In genomic region chr22:47071812-47072641, GRCh38 we compare ENCODE assay signal across 19 cellular contexts.
A peak's percentile ranks its signal among the peaks of the same experiment; 100 is the strongest.
DNase-seq lines count a peak whose midpoint lies in the region; ATAC-seq and TF ChIP-seq lines count a peak whose summit lies in the region.
"Had no signal": no experiment of that assay in that cellular context is flagged by ENCODE, and none has a peak within 500 bp of the region (broad histone marks: within the 10 kb centered on the region; RNA-seq: fewer than 3 reads in every experiment).

No MANE protein-coding gene starts in this region.

- H3K4me3 ChIP-seq in endodermal cell (ENCODE audit: low read length) = no peak overlapping the region
- H3K4me3 ChIP-seq in neural progenitor cell = no peak overlapping the region
- H3K4me3 ChIP-seq in GM23338 = no peak overlapping the region

- H3K27me3 Mint-ChIP-seq in endodermal cell (ENCODE audit: insufficient read depth) (no peaks in the 10 kb centered on the region), neural progenitor cell (ENCODE audit: insufficient read depth, low read depth) (peaks cover 3% of the 10 kb centered on the region), GM23338 (ENCODE audit: insufficient read depth, low read depth, poor library complexity) (peaks cover 4% of the 10 kb centered on the region)

- H3F3A ChIP-seq in neural progenitor cell (ENCODE audit: low read depth) (peaks cover 15% of the 10 kb centered on the region), GM23338 (replicated peaks; ENCODE audit: low read depth) (no peaks in the 10 kb centered on the region)

- H3K27ac ChIP-seq in endodermal cell (ENCODE audit: low read depth, low read length) = peak overlapping the region; percentile 82
- no peak overlapping the region for H3K27ac ChIP-seq in neural progenitor cell
- no peak overlapping the region for H3K27ac ChIP-seq in GM23338 (ENCODE audit: low read depth)

- H4K20me1 ChIP-seq in neural progenitor cell (ENCODE audit: low read depth) (no peaks in the 10 kb centered on the region), GM23338 (replicated peaks; ENCODE audit: insufficient read depth) (no peaks in the 10 kb centered on the region)

- H3K4me3 Mint-ChIP-seq in endodermal cell = no peak overlapping the region
- H3K4me3 Mint-ChIP-seq in neural progenitor cell = no peak overlapping the region
- H3K4me3 Mint-ChIP-seq in GM23338 = no peak overlapping the region
- H3K4me3 Mint-ChIP-seq: CD8-positive, alpha-beta T cell had no signal

- H3K27ac Mint-ChIP-seq in endodermal cell = peak overlapping the region; percentile 62
- H3K27ac Mint-ChIP-seq in neural progenitor cell = peak overlapping the region; percentile 28
- H3K27ac Mint-ChIP-seq in GM23338 = no peak overlapping the region
- H3K27ac Mint-ChIP-seq: CD8-positive, alpha-beta T cell had no signal

- H3K36me3 Mint-ChIP-seq in endodermal cell (ENCODE audit: low read depth) = peaks cover 28% of the 10 kb centered on the region
- peaks cover 3% of the 10 kb centered on the region for H3K36me3 Mint-ChIP-seq in neural progenitor cell
- H3K36me3 Mint-ChIP-seq in GM23338 (ENCODE audit: low read depth) = no peaks in the 10 kb centered on the region

- H3K4me1 Mint-ChIP-seq in endodermal cell (no peaks in the 10 kb centered on the region), neural progenitor cell (peaks cover 33% of the 10 kb centered on the region), GM23338 (peaks cover 5% of the 10 kb centered on the region; the same call in 1 of the 3 replicates)

- no peak; the same call in 2 of the 3 replicates for ATAC-seq in GM23338
- ATAC-seq: CD8-positive, alpha-beta T cell; Right ventricle myocardium inferior had no signal

- H3K4me2 ChIP-seq in neural progenitor cell (no peak overlapping the region), GM23338 (no peak overlapping the region)

- H3K9me2 ChIP-seq in GM23338 (ENCODE audit: insufficient read depth) = no peaks in the 10 kb centered on the region

- H3K27me3 ChIP-seq in endodermal cell (ENCODE audit: control insufficient read depth, insufficient read depth, low read length, poor library complexity, severe bottlenecking) (no peaks in the 10 kb centered on the region), neural progenitor cell (no peaks in the 10 kb centered on the region), GM23338 (ENCODE audit: insufficient read depth) (no peaks in the 10 kb centered on the region)

- H3K9me3 ChIP-seq in endodermal cell (ENCODE audit: control insufficient read depth, low read length) (peaks cover 26% of the 10 kb centered on the region), neural progenitor cell (ENCODE audit: low read depth) (peaks cover 2% of the 10 kb centered on the region)

- H3K4me1 ChIP-seq in endodermal cell (ENCODE audit: control insufficient read depth, insufficient read depth, low read length) (no peaks in the 10 kb centered on the region), neural progenitor cell (peaks cover 21% of the 10 kb centered on the region), GM23338 (ENCODE audit: insufficient read depth) (no peaks in the 10 kb centered on the region)

- peaks cover 26% of the 10 kb centered on the region for H3K9me3 Mint-ChIP-seq in endodermal cell
- H3K9me3 Mint-ChIP-seq in neural progenitor cell = peaks cover 13% of the 10 kb centered on the region
- H3K9me3 Mint-ChIP-seq in GM23338 = peaks cover 8% of the 10 kb centered on the region

- DNase-seq in activated effector memory CD4-positive, alpha-beta T cell treated with anti-CD3 and anti-CD28 coated beads, Interleukin-2, amount 50 U/mL, for 16 hours = peak; percentile 44
- DNase-seq in activated effector memory CD4-positive, alpha-beta T cell treated with Interleukin-2 at 50 U/mL for 16 hours = no peak
- DNase-seq in endodermal cell = no peak
- DNase-seq in neural progenitor cell (ENCODE audit: low spot score) = no peak
- DNase-seq in DMS 273 treated with DMSO at 0.1 percent for 48 hours (lab: John Stamatoyannopoulos, UW) = no peak
- no peak for DNase-seq in effector CD8-positive, alpha-beta T cell (lab: John Stamatoyannopoulos, UW)
- DNase-seq in GM23338 (ENCODE audit: low spot score) = no peak
- DNase-seq: 8988T; AML-193; C1 segment of cervical spinal cord; CD8-positive, alpha-beta T cell; DMS53; GF-D8; Kasumi-1; NCI-H187; NCI-H446 treated with DMSO at 0.1 percent for 48 hours; NCI-H526 treated with DMSO at 0.1 percent for 48 hours; OCI-M1 had no signal

- H2AFZ ChIP-seq in neural progenitor cell (replicated peaks) (no peak overlapping the region), GM23338 (no peak overlapping the region)

- H3K9ac ChIP-seq in endodermal cell (ENCODE audit: extremely low read depth, low read length, poor library complexity, severe bottlenecking) = no peak overlapping the region
- H3K9ac ChIP-seq in neural progenitor cell = no peak overlapping the region

- H3K36me3 ChIP-seq in endodermal cell (ENCODE audit: control insufficient read depth, insufficient read depth, low read length) = peaks cover 5% of the 10 kb centered on the region
- no peaks in the 10 kb centered on the region for H3K36me3 ChIP-seq in neural progenitor cell
- no peaks in the 10 kb centered on the region for H3K36me3 ChIP-seq in GM23338 (ENCODE audit: insufficient read depth)

- H3K79me2 ChIP-seq in neural progenitor cell (ENCODE audit: low read depth) (peaks cover 16% of the 10 kb centered on the region), GM23338 (replicated peaks; ENCODE audit: insufficient read depth) (no peaks in the 10 kb centered on the region; the same call in 1 of the 2 replicates)

- TF ChIP-seq CTCF in endodermal cell (conservative IDR thresholded peaks at IDR 0.05) (no peak), neural progenitor cell (IDR thresholded peaks at IDR 0.05) (no peak), GM23338 (conservative IDR thresholded peaks at IDR 0.05; ENCODE audit: low read depth in 2 of 2) (no peak)

- 84 to 89% methylated on average over 7 to 13 of the region's 13 CpGs for WGBS in endodermal cell (ENCODE audit: insufficient coverage in 1 of 2, insufficient read length in 1 of 2), 2 experiments

TF ChIP-seq in GM23338, 12 proteins besides CTCF, POLR2A, EP300 and RAD21:
- TF ChIP-seq ZNF114 (CRISPR knock-in tag; IDR thresholded peaks at IDR 0.05) = no peak
